In the genomic region with DNA sequence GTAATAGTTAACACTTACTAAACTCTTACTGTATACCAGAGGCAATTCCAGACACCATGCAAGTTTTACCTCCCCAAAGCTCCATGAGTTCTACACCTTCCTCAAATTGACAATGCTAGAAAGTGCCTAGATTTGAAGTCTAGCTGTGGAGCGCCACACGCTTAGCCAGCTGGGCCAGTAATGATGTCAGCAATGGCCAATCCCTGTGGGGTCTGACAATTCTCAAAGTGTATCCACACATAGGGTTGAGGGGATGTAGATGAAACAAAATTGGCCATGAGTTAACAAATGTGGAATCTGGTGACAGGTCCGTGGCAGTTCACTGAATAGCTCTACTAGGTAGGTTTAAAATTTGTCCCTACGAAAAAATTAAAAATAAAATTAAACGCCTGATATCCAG, we compare ENCODE assay signal across 8 cellular contexts. TPM values are rescaled to one million over a fixed set of nuclear protein-coding genes. Genes with fewer than 3 reads are reported as not detected.
DNase-seq lines count a peak whose midpoint lies in the region; ATAC-seq, FAIRE-seq and TF ChIP-seq lines count a peak whose summit lies in the region.

No MANE protein-coding gene starts in this region.

- FAIRE-seq in D721Med (lab: Jason Lieb, UNC) = no peak

- H3K27me3 Mint-ChIP-seq in effector memory CD8-positive, alpha-beta T cell = peaks cover 10 to 14% of the 10 kb centered on the region in 2 donors

- H3K4me2 ChIP-seq in OCI-LY3 (ENCODE audit: low read length) = peak overlapping the region; percentile 79

- H3K9me3 Mint-ChIP-seq in effector memory CD8-positive, alpha-beta T cell = no peaks in the 10 kb centered on the region

- no peak overlapping the region for H2AFZ ChIP-seq in OCI-LY3 (ENCODE audit: low read depth, low read length)

- peaks cover 23% of the 10 kb centered on the region for H3K79me2 ChIP-seq in OCI-LY3 (ENCODE audit: low read length)

- intact Hi-C loops in psoas muscle (cut with DNase I) = loop anchor here in 1 of 2 donors (5.0 kb wide), 1 partner anchor 35 kb away; a partner anchor contains a TSS

- peaks cover 10% of the 10 kb centered on the region for H3K4me1 ChIP-seq in OCI-LY3 (ENCODE audit: low read length)
- H3K4me1 ChIP-seq in psoas muscle = no peaks in the 10 kb centered on the region

- no peaks in the 10 kb centered on the region for H4K20me1 ChIP-seq in OCI-LY3 (ENCODE audit: insufficient read depth, low read length)

- ATAC-seq in effector memory CD8-positive, alpha-beta T cell (replicated peaks) = no peak
- ATAC-seq in psoas muscle = no peak
- ATAC-seq in HG03139 (IDR thresholded peaks at IDR 0.05; ENCODE audit: unreplicated experiment) = no peak
- ATAC-seq in HG03354 (IDR thresholded peaks at IDR 0.05; ENCODE audit: poor library complexity, severe bottlenecking, unreplicated experiment) = no peak

- peaks cover 4% of the 10 kb centered on the region for H3K36me3 Mint-ChIP-seq in effector memory CD8-positive, alpha-beta T cell (ENCODE audit: insufficient read depth)

- H3K27ac ChIP-seq in OCI-LY3 (ENCODE audit: low read length) = no peak overlapping the region
- peak overlapping the region; percentile 96 for H3K27ac ChIP-seq in psoas muscle

- 57 to 73% (median 60%) methylated on average over 5 of the region's 5 CpGs for WGBS in psoas muscle, 3 donors

- H3K9ac ChIP-seq in OCI-LY3 (ENCODE audit: low read length) = peak overlapping the region; percentile 84; the same call in 1 of the 2 replicates

- H3K4me3 ChIP-seq in OCI-LY3 (ENCODE audit: low read length) (peak overlapping the region; percentile 89), psoas muscle (peak overlapping the region; percentile 88)

- DNase-seq in EL (peak; percentile 14), psoas muscle (no peak), NCI-H774 (lab: John Stamatoyannopoulos, UW) (no peak), D721Med (ENCODE audit: insufficient read length, low spot score) (no peak)
- no peak for DNase-seq in effector memory CD8-positive, alpha-beta T cell

- H3K9me3 ChIP-seq in OCI-LY3 (ENCODE audit: insufficient read depth, low read length) = no peaks in the 10 kb centered on the region
- no peaks in the 10 kb centered on the region for H3K9me3 ChIP-seq in psoas muscle

- H3K36me3 ChIP-seq in OCI-LY3 (replicated peaks; ENCODE audit: low read depth, low read length) (no peaks in the 10 kb centered on the region), psoas muscle (ENCODE audit: insufficient read depth in 1 of 2, low read depth in 1 of 2) (no peaks in the 10 kb centered on the region)

- H3K27ac Mint-ChIP-seq in effector memory CD8-positive, alpha-beta T cell = no peak overlapping the region

- H3K4me3 Mint-ChIP-seq in effector memory CD8-positive, alpha-beta T cell = peak overlapping the region; percentile 98 to 99

- peaks cover 7% of the 10 kb centered on the region; the same call in 1 of the 2 replicates for H3K27me3 ChIP-seq in OCI-LY3 (ENCODE audit: low read depth, low read length)
- no peaks in the 10 kb centered on the region for H3K27me3 ChIP-seq in psoas muscle (ENCODE audit: insufficient read depth in 3 of 3, low read length in 2 of 3)

- H3K4me1 Mint-ChIP-seq in effector memory CD8-positive, alpha-beta T cell (ENCODE audit: low read depth in 2 of 2) = peaks cover 18 to 22% of the 10 kb centered on the region in 2 donors

- TF ChIP-seq CTCF in OCI-LY3 (IDR thresholded peaks at IDR 0.05; ENCODE audit: low read depth, low read length) = no peak
- TF ChIP-seq CTCF in psoas muscle (IDR thresholded peaks at IDR 0.05) = no peak
- TF ChIP-seq CTCF in D721Med (IDR thresholded peaks at IDR 0.05; ENCODE audit: insufficient read depth, missing control alignments) = no peak

RNA-seq across cellular contexts. Expression of a gene that starts 1.3 kb away (rescaled TPM):
- 10 to 100 TPM in 2 of 4 donors, 1 to 10 TPM in 2; 7.8 to 15.3 (median 10.9) TPM for total RNA-seq in psoas muscle
- 10 to 100 TPM in 1 of 3 donors, 1 to 10 TPM in 2; 6.4 to 13.1 (median 9.0) TPM for polyA plus RNA-seq in psoas muscle

RNA-seq across cellular contexts. Expression of a gene that starts 28.9 kb away (rescaled TPM):
- total RNA-seq in psoas muscle = under 1 TPM in 2 of 4 donors, not detected in 2; 0.12 to 0.25 TPM
- under 1 TPM; 0.03 to 0.12 (median 0.04) TPM for polyA plus RNA-seq in psoas muscle

RNA-seq across cellular contexts. Expression of a gene that starts 36.9 kb away (rescaled TPM):
- 100 to 1,000 TPM in 1 of 4 donors, 10 to 100 TPM in 3; 41.9 to 114 (median 78.8) TPM for total RNA-seq in psoas muscle
- polyA plus RNA-seq in psoas muscle = 100 to 1,000 TPM; 148 to 355 (median 157) TPM
